In genomic region chr22:20741634-20742581, GRCh38 we compare ENCODE assay signal across 8 cellular contexts. TPM values are rescaled to one million over a fixed set of nuclear protein-coding genes. Genes with fewer than 3 reads are reported as not detected.
DNase-seq lines count a peak whose midpoint lies in the region; ATAC-seq, FAIRE-seq and TF ChIP-seq lines count a peak whose summit lies in the region.

No MANE protein-coding gene starts in this region.

- no peaks in the 10 kb centered on the region for H3K27me3 Mint-ChIP-seq in CD4-positive, CD25-positive, alpha-beta regulatory T cell
- no peaks in the 10 kb centered on the region for H3K27me3 Mint-ChIP-seq in GM23338 (ENCODE audit: insufficient read depth, low read depth, poor library complexity)

- FAIRE-seq in GM12878 (lab: Jason Lieb, UNC): peak; percentile 77

- H4K20me1 ChIP-seq in GM23338 (replicated peaks; ENCODE audit: insufficient read depth) (no peaks in the 10 kb centered on the region), GM12878 (ENCODE audit: control insufficient read depth, insufficient read depth) (no peaks in the 10 kb centered on the region)

- no peak overlapping the region for H3K27ac ChIP-seq in CD4-positive, CD25-positive, alpha-beta regulatory T cell (ENCODE audit: insufficient read depth, low read length, poor library complexity, severe bottlenecking)
- H3K27ac ChIP-seq in GM23338 (ENCODE audit: low read depth) (no peak overlapping the region), GM12878 (ENCODE audit: control insufficient read depth, insufficient read depth) (no peak overlapping the region), left lung (no peak overlapping the region), sigmoid colon (no peak overlapping the region)

- TF ChIP-seq EP300 in GM12878 (IDR thresholded peaks at IDR 0.05; ENCODE audit: borderline replicate concordance in 1 of 2, control insufficient read depth in 1 of 2, low read depth in 2 of 2, low read length in 2 of 2) (no peak), sigmoid colon (IDR thresholded peaks at IDR 0.05) (no peak)

- SMC1A ChIA-PET in GM12878 (lab: Charles Lee; ENCODE audit: uncharacterized antibody, unreplicated experiment): interaction anchor here (1.1 to 2.1 kb wide), 3 partner anchors 9 to 41 kb away, joined by 4 to 6 read pairs (median 4); no protein-coding TSS in a partner anchor

- TF ChIP-seq POLR2A in GM12878 (IDR thresholded peaks at IDR 0.05; ENCODE audit: low read depth, low read length) (no peak), sigmoid colon (IDR thresholded peaks at IDR 0.05) (no peak)

- H3K36me3 ChIP-seq in CD4-positive, CD25-positive, alpha-beta regulatory T cell (ENCODE audit: control insufficient read depth, insufficient read depth, low read length): peaks cover 59% of the 10 kb centered on the region
- no peaks in the 10 kb centered on the region for H3K36me3 ChIP-seq in GM23338 (ENCODE audit: insufficient read depth)
- peaks cover 7 to 16% of the 10 kb centered on the region in 2 experiments for H3K36me3 ChIP-seq in GM12878 (ENCODE audit: control insufficient read depth in 2 of 2, insufficient read depth in 2 of 2, low read length in 1 of 2)
- peaks cover 0 to 76% of the 10 kb centered on the region in 2 donors for H3K36me3 ChIP-seq in left lung
- peaks cover 19 to 77% (median 43%) of the 10 kb centered on the region in 4 donors for H3K36me3 ChIP-seq in sigmoid colon

- peak in 2 of 3 donors; percentile 48 to 52 for DNase-seq in CD4-positive, CD25-positive, alpha-beta regulatory T cell
- peak; percentile 77 for DNase-seq in GM23338 (ENCODE audit: low spot score)
- peak; percentile 31 for DNase-seq in RPMI7951 (ENCODE audit: low read depth)
- DNase-seq in GM12878 (ENCODE audit: low read depth, low spot score): no peak
- peak in 1 of 2 donors; percentile 45 for DNase-seq in left lung
- peak; percentile 80 for DNase-seq in superior temporal gyrus (ENCODE audit: extremely low spot score)
- DNase-seq in sigmoid colon: no peak
- DNase-seq in DMS79 treated with DMSO at 0.1 percent for 48 hours (lab: John Stamatoyannopoulos, UW): no peak

- CTCF ChIA-PET in GM12878 (lab: Yijun Ruan, JAX): interaction anchor here (0.6 to 3.0 kb wide), 18 partner anchors 9 to 233 kb away, joined by 3 to 16 read pairs (median 4); no protein-coding TSS in a partner anchor

- no peaks in the 10 kb centered on the region for H3K9me3 ChIP-seq in CD4-positive, CD25-positive, alpha-beta regulatory T cell (ENCODE audit: control insufficient read depth in 2 of 2, low read length in 2 of 2)
- no peaks in the 10 kb centered on the region; the same call in 2 of the 3 replicates for H3K9me3 ChIP-seq in GM12878 (replicated peaks; ENCODE audit: control insufficient read depth, insufficient read depth, low read length)
- no peaks in the 10 kb centered on the region for H3K9me3 ChIP-seq in left lung
- peaks cover 0 to 2% (median 0%) of the 10 kb centered on the region in 4 donors for H3K9me3 ChIP-seq in sigmoid colon

- no peak overlapping the region for H3K4me2 ChIP-seq in GM23338
- no peak overlapping the region for H3K4me2 ChIP-seq in GM12878 (ENCODE audit: control insufficient read depth, insufficient read depth)

- TF ChIP-seq CTCF in GM23338 (conservative IDR thresholded peaks at IDR 0.05; ENCODE audit: low read depth in 2 of 2): peak; percentile 66 to 92
- peak; percentile 59 to 81 (median 66) for TF ChIP-seq CTCF in GM12878 (IDR thresholded peaks at IDR 0.05 in 2 of 3, conservative IDR thresholded peaks at IDR 0.05 in 1 of 3; ENCODE audit: control insufficient read depth in 2 of 3, extremely low read depth in 1 of 3, insufficient read depth in 1 of 3, low read depth in 3 of 3, low read length in 3 of 3)
- TF ChIP-seq CTCF in left lung (IDR thresholded peaks at IDR 0.05): peak; percentile 54 to 57
- TF ChIP-seq CTCF in sigmoid colon (IDR thresholded peaks at IDR 0.05): peak in 2 of 4 experiments; percentile 15 to 35

- in situ Hi-C loops in GM12878 (cut with MboI): no loop called here

- no peaks in the 10 kb centered on the region for H3K4me1 ChIP-seq in CD4-positive, CD25-positive, alpha-beta regulatory T cell (ENCODE audit: control insufficient read depth, insufficient read depth, low read length, poor library complexity, severe bottlenecking)
- no peaks in the 10 kb centered on the region for H3K4me1 ChIP-seq in GM23338 (ENCODE audit: insufficient read depth)
- peaks cover 8% of the 10 kb centered on the region for H3K4me1 ChIP-seq in GM12878 (ENCODE audit: control insufficient read depth, insufficient read depth, low read length)
- H3K4me1 ChIP-seq in left lung: peaks cover 0 to 10% of the 10 kb centered on the region in 2 donors
- no peaks in the 10 kb centered on the region for H3K4me1 ChIP-seq in sigmoid colon

- H3K79me2 ChIP-seq in GM23338 (replicated peaks; ENCODE audit: insufficient read depth) (no peaks in the 10 kb centered on the region), GM12878 (ENCODE audit: control insufficient read depth, insufficient read depth, low read length) (no peaks in the 10 kb centered on the region)

- intact Hi-C loops in GM12878 (cut with micrococcal nuclease; ENCODE audit: unreplicated experiment): loop anchor here (5.0 kb wide), 1 partner anchor 135 kb away; no protein-coding TSS in a partner anchor
- intact Hi-C loops in left lung (cut with DNase I): no loop called here
- intact Hi-C loops in sigmoid colon (cut with DNase I): no loop called here

- no peak overlapping the region for H3K4me3 ChIP-seq in CD4-positive, CD25-positive, alpha-beta regulatory T cell (ENCODE audit: low read depth, low read length)
- H3K4me3 ChIP-seq in GM23338 (no peak overlapping the region), GM12878 (no peak overlapping the region), left lung (no peak overlapping the region), sigmoid colon (no peak overlapping the region)

- H3K27me3 ChIP-seq in CD4-positive, CD25-positive, alpha-beta regulatory T cell (ENCODE audit: control insufficient read depth, insufficient read depth, low read length): no peaks in the 10 kb centered on the region
- H3K27me3 ChIP-seq in GM23338 (ENCODE audit: insufficient read depth) (no peaks in the 10 kb centered on the region), GM12878 (replicated peaks in 1 of 2; ENCODE audit: control insufficient read depth in 2 of 2, insufficient read depth in 2 of 2, low read length in 1 of 2) (no peaks in the 10 kb centered on the region), left lung (no peaks in the 10 kb centered on the region), sigmoid colon (no peaks in the 10 kb centered on the region)

- no peak overlapping the region for H3K4me3 Mint-ChIP-seq in CD4-positive, CD25-positive, alpha-beta regulatory T cell
- H3K4me3 Mint-ChIP-seq in GM23338: no peak overlapping the region

- H3K27ac Mint-ChIP-seq in CD4-positive, CD25-positive, alpha-beta regulatory T cell: no peak overlapping the region
- no peak overlapping the region for H3K27ac Mint-ChIP-seq in GM23338

- peak in 1 of 2 donors; percentile 8 for ATAC-seq in CD4-positive, CD25-positive, alpha-beta regulatory T cell (ENCODE audit: low read depth in 2 of 2)
- ATAC-seq in GM23338 (peak; percentile 43; the same call in 2 of the 3 replicates), GM12878 (peak; percentile 61), left lung (peak; percentile 42)

- H3K36me3 Mint-ChIP-seq in CD4-positive, CD25-positive, alpha-beta regulatory T cell: peaks cover 37% of the 10 kb centered on the region
- peaks cover 11% of the 10 kb centered on the region for H3K36me3 Mint-ChIP-seq in GM23338 (ENCODE audit: low read depth)

- no peaks in the 10 kb centered on the region for H3K9me2 ChIP-seq in GM23338 (ENCODE audit: insufficient read depth)

- peaks cover 0 to 10% (median 6%) of the 10 kb centered on the region in 4 donors for H3K4me1 Mint-ChIP-seq in CD4-positive, CD25-positive, alpha-beta regulatory T cell
- no peaks in the 10 kb centered on the region for H3K4me1 Mint-ChIP-seq in GM23338

- no peaks in the 10 kb centered on the region for H3F3A ChIP-seq in GM23338 (replicated peaks; ENCODE audit: low read depth)

- no peak overlapping the region for H3K9ac ChIP-seq in GM12878 (ENCODE audit: control insufficient read depth, insufficient read depth, low read length)

- POLR2A ChIA-PET in GM12878 (lab: Charles Lee): interaction anchor here (0.6 to 1.4 kb wide), 4 partner anchors 9 to 39 kb away, joined by 3 to 5 read pairs (median 4); no protein-coding TSS in a partner anchor

- H3K9me3 Mint-ChIP-seq in CD4-positive, CD25-positive, alpha-beta regulatory T cell: peaks cover 0 to 1% (median 0%) of the 10 kb centered on the region in 7 donors
- peaks cover 3% of the 10 kb centered on the region; the same call in 1 of the 3 replicates for H3K9me3 Mint-ChIP-seq in GM23338

- RAD21 ChIA-PET in GM12878 (lab: Charles Lee; ENCODE audit: unreplicated experiment): interaction anchor here (0.6 to 2.9 kb wide), 2 partner anchors 42 to 246 kb away, joined by 5 to 14 read pairs; partner anchors contain the start of gene KLHL22

- no peak overlapping the region for H2AFZ ChIP-seq in GM23338
- H2AFZ ChIP-seq in GM12878 (ENCODE audit: control insufficient read depth, low read depth, low read length): no peak overlapping the region

- BruUV-seq in GM12878 (replicated peaks; lab: Mats Ljungman, UMichigan): no TSS peak

- WGBS in GM12878 (ENCODE audit: insufficient coverage, insufficient replicate concordance, low lambda C conversion rate, missing lambda C conversion rate): 71% methylated on average over 16 of the region's 16 CpGs
- WGBS in sigmoid colon, 2 donors: 67 to 75% methylated on average over 16 of the region's 16 CpGs

- peak; percentile 62 for TF ChIP-seq RAD21 in GM12878 (IDR thresholded peaks at IDR 0.05; ENCODE audit: insufficient read depth, low read depth, low read length)

RNA-seq across cellular contexts. Expression of gene SERPIND1, which starts 32.0 kb away (rescaled TPM):
- total RNA-seq in CD4-positive, CD25-positive, alpha-beta regulatory T cell: not detected
- polyA plus RNA-seq in CD4-positive, CD25-positive, alpha-beta regulatory T cell: under 1 TPM in 2 of 4 donors, not detected in 2; 0.10 to 0.29 TPM
- total RNA-seq in GM23338 (2014; rRNA removed; shearing (Covaris generic)): not detected in 2 replicates
- polyA plus RNA-seq in GM23338 (2016; fragmentation: Nextera tagmentation; extraction: Ambion mirVana) (not detected in 2 replicates), GM12878 (2011; rRNA removed) (0.10 and 0.15 TPM in 2 replicates), GM12878 (2014; fragmentation: Illumina TruSeq; extraction: Trizol) (0.22 and 0.32 TPM in 2 replicates), GM12878 (2014; fragmentation: Nextera tagmentation; extraction: Ambion mirVana) (under 1 TPM; 0.44 to 0.85 TPM), GM12878 (2014; rRNA removed) (0.08 and 0.32 TPM in 2 replicates), GM12878 (2016; fragmentation: Nextera tagmentation; extraction: Ambion mirVana) (under 1 TPM; 0.40 to 0.43 TPM), sigmoid colon (under 1 TPM in 1 of 3 donors, not detected in 2; 0.04 TPM)
- 0.20 and 0.48 TPM in 2 replicates for total RNA-seq in RPMI7951 (2014; rRNA removed; shearing (Covaris generic))
- not detected in 2 replicates for total RNA-seq in GM12878 (2013; cell fraction: nucleolus; rRNA removed)
- total RNA-seq in GM12878 (2014; rRNA removed) (0.05 TPM in 1 of 2 replicates, not detected in the other), GM12878 (2014; rRNA removed; fragmentation: Illumina TruSeq; extraction: Trizol) (0.09 TPM in 2 replicates), GM12878 (2021) (0.11 and 0.38 TPM in 2 replicates), left lung (1 to 10 TPM in 1 of 2 donors, under 1 TPM in 1; 0.50 to 3.5 TPM), sigmoid colon (not detected)
- polyA plus RNA-seq in GM12878 (2011; ENCODE audit: low read depth): 0.45 TPM
- polyA plus RNA-seq in GM12878 (2011; cell fraction: cytosol; rRNA removed): 0.15 and 0.25 TPM in 2 replicates
- 0.07 and 0.12 TPM in 2 replicates for polyA plus RNA-seq in GM12878 (2011; cell fraction: nucleus; rRNA removed)
- 0.18 and 0.57 TPM in 2 replicates for polyA plus RNA-seq in GM12878 (2012)
- polyA minus RNA-seq in GM12878 (2011; rRNA and poly(A)+ RNA removed): 0.21 and 0.29 TPM in 2 replicates
- not detected in 2 replicates for polyA minus RNA-seq in GM12878 (2011; cell fraction: cytosol; rRNA and poly(A)+ RNA removed)
- not detected in 2 replicates for polyA minus RNA-seq in GM12878 (2011; cell fraction: nucleus; rRNA and poly(A)+ RNA removed)

Comparison
In these comparisons a context has a peak if more than half of its experiments do, and no peak if none do; other contexts are left out.
1. DNase-seq: peak in CD4-positive, CD25-positive, alpha-beta regulatory T cell (2 of 3), GM23338 (single experiment), RPMI7951 (single experiment) and superior temporal gyrus (single experiment); none in GM12878 (single experiment), sigmoid colon (single experiment) and DMS79 treated with DMSO at 0.1 percent for 48 hours (single experiment).